In the genomic region with DNA sequence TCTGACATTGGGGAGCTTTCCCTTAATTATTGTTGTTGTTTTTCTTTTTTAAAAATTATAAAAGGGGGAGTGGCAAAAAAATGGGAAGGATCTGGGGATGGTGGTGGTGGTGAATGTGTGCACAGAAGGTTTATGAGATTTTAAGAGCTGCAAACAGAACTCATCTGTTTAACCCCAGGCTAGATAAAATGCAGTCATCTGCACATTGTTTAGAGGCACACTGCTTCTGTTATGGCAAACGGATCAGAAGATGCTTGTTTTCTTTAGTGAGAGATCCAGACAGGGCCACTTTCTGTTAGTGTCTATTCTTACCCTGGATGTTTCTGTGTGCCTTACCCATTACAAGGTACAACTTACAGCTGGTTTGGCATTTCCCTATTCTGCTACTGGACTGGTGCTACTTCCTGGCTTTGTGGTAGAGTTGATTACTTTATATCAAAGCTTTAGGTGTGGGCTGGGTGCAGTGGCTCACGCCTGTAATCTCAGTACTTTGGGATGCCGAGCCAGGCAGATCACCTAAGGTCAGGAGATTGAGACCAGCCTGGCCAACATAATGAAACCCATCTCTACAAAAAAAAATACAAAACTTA, we compare ENCODE assay signal across 16 cellular contexts.
"Had no signal": no experiment of that assay in that cellular context is flagged by ENCODE, and none has a peak within 500 bp of the region (broad histone marks: within the 10 kb centered on the region; RNA-seq: fewer than 3 reads in every experiment).

No MANE protein-coding gene starts in this region.

- ATAC-seq: gastroesophageal sphincter, heart right ventricle, left cardiac atrium had no signal

- H3K4me3 Mint-ChIP-seq: naive B cell had no signal

- H3K9me3 ChIP-seq: gastroesophageal sphincter, thyroid gland had no signal

- DNase-seq: activated CD4-positive, alpha-beta T cell treated with anti-CD3 and anti-CD28 coated beads for 4 hours; activated CD8-positive, alpha-beta memory T cell treated with anti-CD3 and anti-CD28 coated beads for 24 hours; activated naive CD4-positive, alpha-beta T cell treated with Interleukin-2 at 50 U/mL for 16 hours; anterior cingulate cortex; brain microvascular endothelial cell; effector memory CD4-positive, alpha-beta T cell; heart right ventricle; left cardiac atrium; naive B cell; posterior cingulate gyrus; stimulated activated CD4-positive, alpha-beta T cell treated with anti-CD3 and anti-CD28 coated beads, Interleukin-4, amount 100 ng/mL, for 4 hours; stimulated activated CD8-positive, alpha-beta memory T cell treated with anti-CD3 and anti-CD28 coated beads, Interleukin-4, amount 100 ng/mL, for 48 hours; T-helper 1 cell; thyroid gland had no signal

- H3K27ac ChIP-seq: brain microvascular endothelial cell, gastroesophageal sphincter, heart right ventricle, thyroid gland had no signal

- H3K27me3 ChIP-seq: brain microvascular endothelial cell, gastroesophageal sphincter, thyroid gland had no signal

- H3K4me1 Mint-ChIP-seq: naive B cell had no signal

- H3K4me3 ChIP-seq: gastroesophageal sphincter, heart right ventricle, lung, thyroid gland had no signal

- H3K4me1 ChIP-seq: thyroid gland had no signal

- H3K36me3 ChIP-seq: brain microvascular endothelial cell, heart right ventricle, thyroid gland had no signal

- H3K36me3 Mint-ChIP-seq: naive B cell had no signal

- H3K27ac Mint-ChIP-seq: naive B cell had no signal
